In the genomic region with DNA sequence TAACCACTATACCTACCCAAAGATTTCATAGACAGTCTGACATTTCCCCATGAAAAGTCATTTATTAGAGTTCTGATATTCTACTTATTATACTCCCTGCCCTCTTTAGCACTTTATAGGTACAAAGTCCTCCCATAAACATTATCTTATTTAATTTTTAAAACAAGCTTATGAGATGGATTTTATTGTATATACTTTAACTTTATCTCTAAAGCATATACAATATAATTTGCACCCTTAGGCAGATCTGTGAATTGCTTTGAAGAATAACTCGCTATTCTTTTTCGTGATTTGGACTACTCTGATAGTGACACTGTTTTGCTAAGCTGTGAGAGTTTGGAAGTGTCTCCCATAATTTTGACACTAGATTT, we compare ENCODE assay signal across 14 cellular contexts.
"Had no signal": no experiment of that assay in that cellular context is flagged by ENCODE, and none has a peak within 500 bp of the region (broad histone marks: within the 10 kb centered on the region; RNA-seq: fewer than 3 reads in every experiment).

No MANE protein-coding gene starts in this region.

- H3K27me3 ChIP-seq: esophagus squamous epithelium, right atrium auricular region, upper lobe of left lung had no signal

- H3K4me3 ChIP-seq: esophagus squamous epithelium, right atrium auricular region, skin epidermis, upper lobe of left lung had no signal

- H3K27ac ChIP-seq: esophagus squamous epithelium, right atrium auricular region, skin epidermis, upper lobe of left lung had no signal

- H3K4me1 ChIP-seq: right atrium auricular region had no signal

- H3K9me3 ChIP-seq: esophagus squamous epithelium, right atrium auricular region, upper lobe of left lung had no signal

- H3K36me3 ChIP-seq: esophagus squamous epithelium, right atrium auricular region, upper lobe of left lung had no signal

- DNase-seq: activated CD4-positive, alpha-beta T cell treated with anti-CD3 and anti-CD28 coated beads for 36 hours; activated CD4-positive, alpha-beta T cell treated with anti-CD3 and anti-CD28 coated beads, Interleukin-2, amount 50 U/mL, for 48 hours; activated naive CD8-positive, alpha-beta T cell treated with anti-CD3 and anti-CD28 coated beads for 36 hours; amniotic stem cell; dermis blood vessel endothelial cell; effector memory CD8-positive, alpha-beta T cell; esophagus squamous epithelium; nucleus accumbens; posterior cingulate gyrus; stimulated activated CD4-positive, alpha-beta T cell treated with anti-CD3 and anti-CD28 coated beads, Interleukin-15, amount 100 ng/mL, for 24 hours; stimulated activated CD4-positive, alpha-beta T cell treated with anti-CD3 and anti-CD28 coated beads, Interleukin-2, amount 100 ng/mL, for 48 hours; upper lobe of left lung had no signal
